In the genomic region with DNA sequence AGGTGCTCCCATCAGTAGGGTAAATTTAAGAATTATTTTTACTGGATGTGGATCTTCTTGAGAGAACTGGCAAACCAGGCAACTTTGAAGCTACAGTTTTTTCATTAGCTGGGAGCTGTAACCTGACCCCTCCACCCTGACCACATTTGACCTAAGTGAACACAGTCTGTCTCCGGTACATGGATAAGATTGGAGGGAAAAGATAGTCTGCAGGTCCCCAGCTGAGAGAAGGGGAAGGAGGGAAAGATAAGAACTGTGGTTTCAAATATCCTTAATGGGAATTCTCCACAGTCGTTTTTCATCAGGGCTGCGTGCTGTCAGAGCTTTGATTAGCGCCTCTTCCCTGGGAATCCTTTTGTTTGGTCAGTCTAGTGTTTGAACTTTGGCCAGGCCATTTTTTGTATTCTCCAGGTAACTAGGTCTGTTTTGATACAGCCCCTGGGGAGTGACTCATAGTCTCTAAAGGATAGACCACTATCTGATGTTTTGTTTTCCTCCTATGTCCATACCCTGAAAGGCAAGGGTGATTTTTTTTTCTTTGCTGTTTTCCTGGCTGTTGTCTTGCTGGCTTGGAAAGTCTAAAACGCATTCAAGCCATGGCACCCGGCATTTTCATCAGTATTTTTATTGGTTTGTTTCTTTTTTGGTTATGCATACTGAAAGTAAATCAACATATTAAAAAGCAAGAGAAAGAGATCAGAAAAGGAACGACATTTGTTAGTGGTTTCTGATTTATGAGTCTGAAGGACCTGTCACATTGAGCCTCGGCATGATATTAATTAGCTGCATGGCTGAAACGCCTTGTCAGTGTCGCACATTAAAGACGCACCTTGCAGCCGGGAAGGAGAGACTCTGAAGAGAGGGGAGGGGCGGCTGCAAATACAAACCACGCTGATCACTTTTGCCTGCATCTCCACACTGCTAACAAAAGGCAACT, we compare ENCODE assay signal across 1 cellular context.
TF ChIP-seq lines count a peak whose summit lies in the region.

No MANE protein-coding gene starts in this region.

TF ChIP-seq in K562, 482 proteins besides CTCF, POLR2A, EP300 and RAD21 (continued from another document and continues in another):
- TF ChIP-seq, protein P1, sequence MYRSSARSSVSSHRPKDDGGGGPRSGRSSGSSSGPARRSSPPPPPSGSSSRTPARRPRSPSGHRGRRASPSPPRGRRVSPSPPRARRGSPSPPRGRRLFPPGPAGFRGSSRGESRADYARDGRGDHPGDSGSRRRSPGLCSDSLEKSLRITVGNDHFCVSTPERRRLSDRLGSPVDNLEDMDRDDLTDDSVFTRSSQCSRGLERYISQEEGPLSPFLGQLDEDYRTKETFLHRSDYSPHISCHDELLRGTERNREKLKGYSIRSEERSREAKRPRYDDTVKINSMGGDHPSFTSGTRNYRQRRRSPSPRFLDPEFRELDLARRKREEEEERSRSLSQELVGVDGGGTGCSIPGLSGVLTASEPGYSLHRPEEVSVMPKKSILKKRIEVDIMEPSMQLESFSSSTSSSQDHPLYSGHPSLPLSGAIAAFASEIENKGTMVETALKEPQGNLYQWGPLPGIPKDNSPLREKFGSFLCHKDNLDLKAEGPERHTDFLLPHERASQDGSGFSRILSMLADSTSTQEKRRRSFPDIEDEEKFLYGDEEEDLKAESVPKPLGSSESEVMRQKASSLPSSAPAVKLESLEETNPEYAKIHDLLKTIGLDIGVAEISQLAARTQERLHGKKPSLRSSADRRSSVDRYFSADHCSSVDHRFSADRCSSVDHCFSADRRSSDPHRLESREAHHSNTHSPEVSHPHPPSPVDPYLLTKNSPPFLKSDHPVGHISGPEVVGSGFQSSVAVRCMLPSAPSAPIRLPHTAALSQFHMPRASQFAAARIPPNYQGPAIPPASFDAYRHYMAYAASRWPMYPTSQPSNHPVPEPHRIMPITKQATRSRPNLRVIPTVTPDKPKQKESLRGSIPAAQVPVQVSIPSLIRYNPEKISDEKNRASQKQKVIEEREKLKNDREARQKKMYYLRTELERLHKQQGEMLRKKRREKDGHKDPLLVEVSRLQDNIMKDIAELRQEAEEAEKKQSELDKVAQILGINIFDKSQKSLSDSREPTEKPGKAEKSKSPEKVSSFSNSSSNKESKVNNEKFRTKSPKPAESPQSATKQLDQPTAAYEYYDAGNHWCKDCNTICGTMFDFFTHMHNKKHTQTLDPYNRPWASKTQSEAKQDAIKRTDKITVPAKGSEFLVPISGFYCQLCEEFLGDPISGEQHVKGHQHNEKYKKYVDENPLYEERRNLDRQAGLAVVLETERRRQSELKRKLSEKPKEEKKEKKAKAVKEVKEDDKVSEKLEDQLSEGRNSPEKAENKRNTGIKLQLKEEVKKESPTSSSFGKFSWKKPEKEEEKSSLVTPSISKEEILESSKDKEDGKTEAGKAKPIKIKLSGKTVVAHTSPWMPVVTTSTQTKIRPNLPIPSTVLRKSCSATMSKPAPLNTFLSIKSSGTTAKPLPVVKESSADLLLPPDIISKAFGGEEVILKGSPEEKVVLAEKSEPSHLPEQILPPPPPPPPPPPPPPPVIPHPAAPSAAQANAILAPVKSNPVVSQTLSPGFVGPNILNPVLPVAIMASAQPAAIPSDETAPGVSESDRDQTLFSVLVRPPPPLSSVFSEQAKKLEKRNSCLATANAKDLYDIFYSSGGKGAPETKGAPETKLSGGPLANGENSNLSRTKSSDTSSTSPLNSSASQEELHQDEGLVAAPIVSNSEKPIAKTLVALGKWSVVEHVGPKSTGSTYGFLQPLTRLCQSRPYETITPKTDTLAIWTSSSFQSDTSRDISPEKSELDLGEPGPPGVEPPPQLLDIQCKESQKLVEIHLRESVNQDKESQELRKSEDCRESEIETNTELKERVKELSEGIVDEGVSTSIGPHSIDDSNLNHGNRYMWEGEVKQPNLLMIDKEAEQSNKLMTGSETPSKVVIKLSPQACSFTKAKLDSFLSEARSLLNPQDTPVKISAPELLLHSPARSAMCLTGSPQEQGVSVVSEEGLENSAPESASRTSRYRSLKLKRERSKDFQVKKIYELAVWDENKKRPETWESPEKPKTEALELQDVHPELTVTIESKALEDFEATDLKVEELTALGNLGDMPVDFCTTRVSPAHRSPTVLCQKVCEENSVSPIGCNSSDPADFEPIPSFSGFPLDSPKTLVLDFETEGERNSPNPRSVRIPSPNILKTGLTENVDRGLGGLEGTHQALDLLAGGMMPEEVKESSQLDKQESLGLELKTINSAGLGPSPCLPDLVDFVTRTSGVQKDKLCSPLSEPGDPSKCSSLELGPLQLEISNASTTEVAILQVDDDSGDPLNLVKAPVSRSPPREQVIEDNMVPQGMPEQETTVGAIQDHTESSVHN (IDR thresholded peaks at IDR 0.05; ENCODE audit: borderline replicate concordance in 1 of 2, low read depth in 1 of 2), result peak; percentile 46 to 93; a peak in 2 of 4 replicates
- TF ChIP-seq SMARCC2 (IDR thresholded peaks at IDR 0.05; ENCODE audit: low read depth) (peak; percentile 87), ZNF197 (CRISPR knock-in tag; IDR thresholded peaks at IDR 0.05; ENCODE audit: low read depth) (0 out of 2 replicates have a peak, but pooled peaks have one; percentile 39), ARID1B (IDR thresholded peaks at IDR 0.05) (peak; percentile 96), PYGO2 (tag; IDR thresholded peaks at IDR 0.05) (peak; percentile 42; the same call in 1 of the 2 replicates), BACH1 (tag; IDR thresholded peaks at IDR 0.05) (peak; percentile 94), TSC22D4 (tag; IDR thresholded peaks at IDR 0.05) (no peak), NR2C2 (CRISPR knock-in tag; IDR thresholded peaks at IDR 0.05) (no peak), NR2C2 (tag; IDR thresholded peaks at IDR 0.05) (peak; percentile 87), STAT5A (IDR thresholded peaks at IDR 0.05; ENCODE audit: borderline replicate concordance, low read length) (peak; percentile 75; the same call in 1 of the 2 replicates), LEF1 (IDR thresholded peaks at IDR 0.05) (peak; percentile 87), CBFA2T2 (conservative IDR thresholded peaks at IDR 0.05) (peak; percentile 89), FOXM1 (IDR thresholded peaks at IDR 0.05; ENCODE audit: low read depth) (peak; percentile 85), FOXM1 (CRISPR knock-in tag; IDR thresholded peaks at IDR 0.05; ENCODE audit: low read depth) (no peak), NCOA4 (IDR thresholded peaks at IDR 0.05; ENCODE audit: partially characterized antibody) (no peak), MECOM (CRISPR knock-in tag; IDR thresholded peaks at IDR 0.05) (0 out of 2 replicates have a peak, but pooled peaks have one; percentile 35), CTBP1 (IDR thresholded peaks at IDR 0.05; ENCODE audit: borderline replicate concordance) (peak; percentile 91), RNF2 (IDR thresholded peaks at IDR 0.05) (peak; percentile 83), SMAD3 (CRISPR knock-in tag; conservative IDR thresholded peaks at IDR 0.05) (no peak), FUS (optimal IDR thresholded peaks at IDR 0.05; ENCODE audit: low read depth, low read length) (no peak), TBL1XR1 (IDR thresholded peaks at IDR 0.05; ENCODE audit: low read length in 2 of 2) (peak; percentile 57 to 92; a peak in 2 of 4 replicates), GATAD2A (IDR thresholded peaks at IDR 0.05) (peak; percentile 89)
- TF ChIP-seq, protein P2, sequence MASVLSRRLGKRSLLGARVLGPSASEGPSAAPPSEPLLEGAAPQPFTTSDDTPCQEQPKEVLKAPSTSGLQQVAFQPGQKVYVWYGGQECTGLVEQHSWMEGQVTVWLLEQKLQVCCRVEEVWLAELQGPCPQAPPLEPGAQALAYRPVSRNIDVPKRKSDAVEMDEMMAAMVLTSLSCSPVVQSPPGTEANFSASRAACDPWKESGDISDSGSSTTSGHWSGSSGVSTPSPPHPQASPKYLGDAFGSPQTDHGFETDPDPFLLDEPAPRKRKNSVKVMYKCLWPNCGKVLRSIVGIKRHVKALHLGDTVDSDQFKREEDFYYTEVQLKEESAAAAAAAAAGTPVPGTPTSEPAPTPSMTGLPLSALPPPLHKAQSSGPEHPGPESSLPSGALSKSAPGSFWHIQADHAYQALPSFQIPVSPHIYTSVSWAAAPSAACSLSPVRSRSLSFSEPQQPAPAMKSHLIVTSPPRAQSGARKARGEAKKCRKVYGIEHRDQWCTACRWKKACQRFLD (CRISPR knock-in tag; IDR thresholded peaks at IDR 0.05), result no peak
- TF ChIP-seq, protein P3, sequence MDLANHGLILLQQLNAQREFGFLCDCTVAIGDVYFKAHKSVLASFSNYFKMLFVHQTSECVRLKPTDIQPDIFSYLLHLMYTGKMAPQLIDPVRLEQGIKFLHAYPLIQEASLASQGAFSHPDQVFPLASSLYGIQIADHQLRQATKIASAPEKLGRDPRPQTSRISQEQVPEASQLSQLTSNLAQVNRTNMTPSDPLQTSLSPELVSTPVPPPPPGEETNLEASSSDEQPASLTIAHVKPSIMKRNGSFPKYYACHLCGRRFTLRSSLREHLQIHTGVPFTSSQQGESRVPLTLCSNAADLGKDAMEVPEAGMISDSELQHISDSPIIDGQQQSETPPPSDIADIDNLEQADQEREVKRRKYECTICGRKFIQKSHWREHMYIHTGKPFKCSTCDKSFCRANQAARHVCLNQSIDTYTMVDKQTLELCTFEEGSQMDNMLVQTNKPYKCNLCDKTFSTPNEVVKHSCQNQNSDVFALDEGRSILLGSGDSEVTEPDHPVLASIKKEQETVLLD (IDR thresholded peaks at IDR 0.05), result peak; percentile 76; the same call in 1 of the 2 replicates
- TF ChIP-seq, protein P4, sequence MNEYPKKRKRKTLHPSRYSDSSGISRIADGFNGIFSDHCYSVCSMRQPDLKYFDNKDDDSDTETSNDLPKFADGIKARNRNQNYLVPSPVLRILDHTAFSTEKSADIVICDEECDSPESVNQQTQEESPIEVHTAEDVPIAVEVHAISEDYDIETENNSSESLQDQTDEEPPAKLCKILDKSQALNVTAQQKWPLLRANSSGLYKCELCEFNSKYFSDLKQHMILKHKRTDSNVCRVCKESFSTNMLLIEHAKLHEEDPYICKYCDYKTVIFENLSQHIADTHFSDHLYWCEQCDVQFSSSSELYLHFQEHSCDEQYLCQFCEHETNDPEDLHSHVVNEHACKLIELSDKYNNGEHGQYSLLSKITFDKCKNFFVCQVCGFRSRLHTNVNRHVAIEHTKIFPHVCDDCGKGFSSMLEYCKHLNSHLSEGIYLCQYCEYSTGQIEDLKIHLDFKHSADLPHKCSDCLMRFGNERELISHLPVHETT (CRISPR knock-in tag; conservative IDR thresholded peaks at IDR 0.05 in 1 of 2, IDR thresholded peaks at IDR 0.05 in 1 of 2), result peak in 1 of 2 experiments; percentile 57; a peak in 1 of 4 replicates
- TF ChIP-seq, protein P5, sequence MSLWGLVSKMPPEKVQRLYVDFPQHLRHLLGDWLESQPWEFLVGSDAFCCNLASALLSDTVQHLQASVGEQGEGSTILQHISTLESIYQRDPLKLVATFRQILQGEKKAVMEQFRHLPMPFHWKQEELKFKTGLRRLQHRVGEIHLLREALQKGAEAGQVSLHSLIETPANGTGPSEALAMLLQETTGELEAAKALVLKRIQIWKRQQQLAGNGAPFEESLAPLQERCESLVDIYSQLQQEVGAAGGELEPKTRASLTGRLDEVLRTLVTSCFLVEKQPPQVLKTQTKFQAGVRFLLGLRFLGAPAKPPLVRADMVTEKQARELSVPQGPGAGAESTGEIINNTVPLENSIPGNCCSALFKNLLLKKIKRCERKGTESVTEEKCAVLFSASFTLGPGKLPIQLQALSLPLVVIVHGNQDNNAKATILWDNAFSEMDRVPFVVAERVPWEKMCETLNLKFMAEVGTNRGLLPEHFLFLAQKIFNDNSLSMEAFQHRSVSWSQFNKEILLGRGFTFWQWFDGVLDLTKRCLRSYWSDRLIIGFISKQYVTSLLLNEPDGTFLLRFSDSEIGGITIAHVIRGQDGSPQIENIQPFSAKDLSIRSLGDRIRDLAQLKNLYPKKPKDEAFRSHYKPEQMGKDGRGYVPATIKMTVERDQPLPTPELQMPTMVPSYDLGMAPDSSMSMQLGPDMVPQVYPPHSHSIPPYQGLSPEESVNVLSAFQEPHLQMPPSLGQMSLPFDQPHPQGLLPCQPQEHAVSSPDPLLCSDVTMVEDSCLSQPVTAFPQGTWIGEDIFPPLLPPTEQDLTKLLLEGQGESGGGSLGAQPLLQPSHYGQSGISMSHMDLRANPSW (CRISPR knock-in tag; IDR thresholded peaks at IDR 0.05), result no peak
- TF ChIP-seq, protein P6, sequence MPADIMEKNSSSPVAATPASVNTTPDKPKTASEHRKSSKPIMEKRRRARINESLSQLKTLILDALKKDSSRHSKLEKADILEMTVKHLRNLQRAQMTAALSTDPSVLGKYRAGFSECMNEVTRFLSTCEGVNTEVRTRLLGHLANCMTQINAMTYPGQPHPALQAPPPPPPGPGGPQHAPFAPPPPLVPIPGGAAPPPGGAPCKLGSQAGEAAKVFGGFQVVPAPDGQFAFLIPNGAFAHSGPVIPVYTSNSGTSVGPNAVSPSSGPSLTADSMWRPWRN (IDR thresholded peaks at IDR 0.05; ENCODE audit: low read depth), result peak; percentile 89
- TF ChIP-seq, protein P7, sequence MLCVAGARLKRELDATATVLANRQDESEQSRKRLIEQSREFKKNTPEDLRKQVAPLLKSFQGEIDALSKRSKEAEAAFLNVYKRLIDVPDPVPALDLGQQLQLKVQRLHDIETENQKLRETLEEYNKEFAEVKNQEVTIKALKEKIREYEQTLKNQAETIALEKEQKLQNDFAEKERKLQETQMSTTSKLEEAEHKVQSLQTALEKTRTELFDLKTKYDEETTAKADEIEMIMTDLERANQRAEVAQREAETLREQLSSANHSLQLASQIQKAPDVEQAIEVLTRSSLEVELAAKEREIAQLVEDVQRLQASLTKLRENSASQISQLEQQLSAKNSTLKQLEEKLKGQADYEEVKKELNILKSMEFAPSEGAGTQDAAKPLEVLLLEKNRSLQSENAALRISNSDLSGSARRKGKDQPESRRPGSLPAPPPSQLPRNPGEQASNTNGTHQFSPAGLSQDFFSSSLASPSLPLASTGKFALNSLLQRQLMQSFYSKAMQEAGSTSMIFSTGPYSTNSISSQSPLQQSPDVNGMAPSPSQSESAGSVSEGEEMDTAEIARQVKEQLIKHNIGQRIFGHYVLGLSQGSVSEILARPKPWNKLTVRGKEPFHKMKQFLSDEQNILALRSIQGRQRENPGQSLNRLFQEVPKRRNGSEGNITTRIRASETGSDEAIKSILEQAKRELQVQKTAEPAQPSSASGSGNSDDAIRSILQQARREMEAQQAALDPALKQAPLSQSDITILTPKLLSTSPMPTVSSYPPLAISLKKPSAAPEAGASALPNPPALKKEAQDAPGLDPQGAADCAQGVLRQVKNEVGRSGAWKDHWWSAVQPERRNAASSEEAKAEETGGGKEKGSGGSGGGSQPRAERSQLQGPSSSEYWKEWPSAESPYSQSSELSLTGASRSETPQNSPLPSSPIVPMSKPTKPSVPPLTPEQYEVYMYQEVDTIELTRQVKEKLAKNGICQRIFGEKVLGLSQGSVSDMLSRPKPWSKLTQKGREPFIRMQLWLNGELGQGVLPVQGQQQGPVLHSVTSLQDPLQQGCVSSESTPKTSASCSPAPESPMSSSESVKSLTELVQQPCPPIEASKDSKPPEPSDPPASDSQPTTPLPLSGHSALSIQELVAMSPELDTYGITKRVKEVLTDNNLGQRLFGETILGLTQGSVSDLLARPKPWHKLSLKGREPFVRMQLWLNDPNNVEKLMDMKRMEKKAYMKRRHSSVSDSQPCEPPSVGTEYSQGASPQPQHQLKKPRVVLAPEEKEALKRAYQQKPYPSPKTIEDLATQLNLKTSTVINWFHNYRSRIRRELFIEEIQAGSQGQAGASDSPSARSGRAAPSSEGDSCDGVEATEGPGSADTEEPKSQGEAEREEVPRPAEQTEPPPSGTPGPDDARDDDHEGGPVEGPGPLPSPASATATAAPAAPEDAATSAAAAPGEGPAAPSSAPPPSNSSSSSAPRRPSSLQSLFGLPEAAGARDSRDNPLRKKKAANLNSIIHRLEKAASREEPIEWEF (CRISPR knock-in tag; IDR thresholded peaks at IDR 0.05), result peak; percentile 32; the same call in 1 of the 2 replicates
